8 cellular contexts compared by ENCODE assay signal in the genomic region with DNA sequence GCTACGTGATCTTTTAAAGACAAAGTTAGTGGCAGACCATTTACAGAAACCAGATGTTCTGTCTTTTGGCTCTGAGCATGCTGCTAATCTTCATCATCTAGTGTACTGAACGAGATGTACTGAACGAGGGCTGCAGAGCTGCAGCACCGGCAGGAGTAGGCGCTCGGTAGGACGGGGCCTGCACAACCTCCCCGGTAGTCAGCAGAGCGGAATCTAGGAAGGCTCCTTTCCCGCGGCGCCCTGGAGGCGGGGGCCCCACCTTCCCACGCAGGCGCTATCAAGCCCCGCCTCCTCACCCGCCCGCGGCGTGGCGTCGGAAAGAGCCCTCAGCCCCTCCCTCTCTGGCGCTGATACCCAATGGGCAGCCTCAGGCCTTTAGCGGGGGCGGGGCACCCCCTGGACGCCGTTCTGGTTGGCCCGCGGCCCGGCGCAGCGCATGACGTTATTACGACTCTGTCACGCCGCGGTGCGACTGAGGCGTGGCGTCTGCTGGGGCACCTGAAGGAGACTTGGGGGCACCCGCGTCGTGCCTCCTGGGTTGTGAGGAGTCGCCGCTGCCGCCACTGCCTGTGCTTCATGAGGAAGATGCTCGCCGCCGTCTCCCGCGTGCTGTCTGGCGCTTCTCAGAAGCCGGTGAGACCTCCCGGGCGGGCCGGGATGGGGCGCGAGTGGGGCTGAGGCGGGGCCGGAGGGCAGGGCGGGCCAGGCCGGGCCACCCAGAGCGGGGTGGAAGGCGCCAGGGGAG. TPM values are rescaled to one million over a fixed set of nuclear protein-coding genes. Genes with fewer than 3 reads are reported as not detected.
A peak's percentile ranks its signal among the peaks of the same experiment; 100 is the strongest.
DNase-seq lines count a peak whose midpoint lies in the region; ATAC-seq and TF ChIP-seq lines count a peak whose summit lies in the region.

PDHA1 (plus strand) TSS at position 466 of the 745 bp plus-strand sequence; CDS start at position 577, 111 bp downstream.

- ATAC-seq in GM19372 (IDR thresholded peaks at IDR 0.05; ENCODE audit: low read depth, unreplicated experiment), result peak; percentile 97
- ATAC-seq in HG03558 (IDR thresholded peaks at IDR 0.05; ENCODE audit: extremely low read depth, unreplicated experiment), result peak; percentile 93
- peak; percentile 98 for ATAC-seq in left lung

- intact Hi-C loops in left lung (cut with DNase I), result no loop called here

- DNase-seq in C1 segment of cervical spinal cord (lab: John Stamatoyannopoulos, UW), result peak; percentile 20 to 90 (median 81)
- peak; percentile 79 for DNase-seq in NCI-H748 treated with DMSO at 0.1 percent for 48 hours (lab: John Stamatoyannopoulos, UW)
- peak; percentile 71 to 85 for DNase-seq in activated CD4-positive, alpha-beta T cell treated with anti-CD3 and anti-CD28 coated beads, Interleukin-2, amount 50 U/mL, for 24 hours (ENCODE audit: low read depth in 1 of 2, low spot score in 1 of 2)
- peak; percentile 87 for DNase-seq in dedifferentiated amniotic fluid mesenchymal stem cell (ENCODE audit: extremely low spot score)
- peak; percentile 94 to 95 for DNase-seq in left lung
- peak; percentile 75 to 78 for DNase-seq in stimulated activated CD4-positive, alpha-beta T cell treated with anti-CD3 and anti-CD28 coated beads, Interleukin-2, amount 100 ng/mL, for 48 hours

- peaks cover 0 to 12% of the 10 kb centered on the region in 2 donors for H3K4me1 ChIP-seq in left lung

- no peaks in the 10 kb centered on the region for H3K9me3 ChIP-seq in left lung

- no peaks in the 10 kb centered on the region for H3K36me3 ChIP-seq in left lung

- peaks cover 0 to 4% of the 10 kb centered on the region in 2 donors for H3K27me3 ChIP-seq in left lung

- TF ChIP-seq CTCF in left lung (IDR thresholded peaks at IDR 0.05), result no peak

- H3K4me3 ChIP-seq in left lung, result peak within 1 kb of the TSS; percentile 53 to 72

- peak within 1 kb of the TSS; percentile 67 to 83 for H3K27ac ChIP-seq in left lung

RNA-seq across cellular contexts. Expression of gene PDHA1, which starts in this region (rescaled TPM):
- 100 to 1,000 TPM; 120 to 141 TPM for total RNA-seq in left lung

Comparison
In these comparisons a context has a peak if more than half of its experiments do, and no peak if none do; other contexts are left out.
1. Peak in every context shown above with its lines: DNase-seq, ATAC-seq, H3K4me3 ChIP-seq and H3K27ac ChIP-seq.